Comparison of ENCODE assay signal across 1 cellular context in the genomic region with DNA sequence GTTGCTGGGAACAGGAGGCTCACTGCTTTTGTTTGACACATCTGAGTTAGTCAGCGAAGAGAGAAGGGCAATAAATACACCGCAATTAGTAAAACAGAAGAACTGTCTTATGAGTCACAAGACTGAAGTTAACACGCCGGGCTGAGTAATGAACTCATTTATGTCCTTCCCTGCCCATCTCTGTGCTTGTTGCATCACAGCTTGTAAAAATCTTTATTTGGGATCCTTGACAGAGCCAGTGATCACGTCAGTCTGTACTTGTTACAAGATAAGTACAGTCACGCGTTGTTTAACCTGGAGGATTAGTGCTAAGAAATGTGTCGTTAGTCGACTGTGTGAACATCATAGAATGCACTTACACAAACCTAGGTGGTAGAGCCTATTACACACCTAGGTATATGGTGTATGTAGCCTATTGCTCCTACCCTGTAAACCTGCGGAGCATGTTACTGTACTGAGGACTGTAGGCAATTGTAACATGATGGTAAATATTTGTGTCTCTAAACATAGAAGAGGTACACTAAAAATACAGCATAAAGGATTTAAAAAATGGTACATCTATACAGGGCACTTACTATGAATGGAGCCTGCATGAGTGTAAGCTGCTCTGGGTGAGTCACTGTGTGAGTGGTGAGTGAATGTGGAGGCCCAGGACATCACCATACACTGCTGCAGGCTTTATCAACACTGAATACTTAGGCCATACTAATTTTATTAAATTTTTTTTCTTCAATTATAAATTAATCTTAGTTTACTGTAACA.
TF ChIP-seq lines count a peak whose summit lies in the region.

No MANE protein-coding gene starts in this region.

TF ChIP-seq in HEK293, 187 proteins besides CTCF, POLR2A, EP300 and RAD21 (continued from another document and continues in another):
- TF ChIP-seq, protein P1, sequence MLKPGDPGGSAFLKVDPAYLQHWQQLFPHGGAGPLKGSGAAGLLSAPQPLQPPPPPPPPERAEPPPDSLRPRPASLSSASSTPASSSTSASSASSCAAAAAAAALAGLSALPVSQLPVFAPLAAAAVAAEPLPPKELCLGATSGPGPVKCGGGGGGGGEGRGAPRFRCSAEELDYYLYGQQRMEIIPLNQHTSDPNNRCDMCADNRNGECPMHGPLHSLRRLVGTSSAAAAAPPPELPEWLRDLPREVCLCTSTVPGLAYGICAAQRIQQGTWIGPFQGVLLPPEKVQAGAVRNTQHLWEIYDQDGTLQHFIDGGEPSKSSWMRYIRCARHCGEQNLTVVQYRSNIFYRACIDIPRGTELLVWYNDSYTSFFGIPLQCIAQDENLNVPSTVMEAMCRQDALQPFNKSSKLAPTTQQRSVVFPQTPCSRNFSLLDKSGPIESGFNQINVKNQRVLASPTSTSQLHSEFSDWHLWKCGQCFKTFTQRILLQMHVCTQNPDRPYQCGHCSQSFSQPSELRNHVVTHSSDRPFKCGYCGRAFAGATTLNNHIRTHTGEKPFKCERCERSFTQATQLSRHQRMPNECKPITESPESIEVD (tag by site-specific recombination; IDR thresholded peaks at IDR 0.05): peak; percentile 95
- TF ChIP-seq ZNF423 (tag by site-specific recombination; IDR thresholded peaks at IDR 0.05) (no peak), ZNF530 (tag by site-specific recombination; IDR thresholded peaks at IDR 0.05; ENCODE audit: low read depth) (no peak), ZBTB8A (tag by site-specific recombination; IDR thresholded peaks at IDR 0.05) (0 out of 2 replicates have a peak, but pooled peaks have one; percentile 17), SCRT1 (tag by site-specific recombination; IDR thresholded peaks at IDR 0.05; ENCODE audit: borderline replicate concordance) (peak; percentile 92), ZNF555 (tag by site-specific recombination; conservative IDR thresholded peaks at IDR 0.05) (no peak), ZNF114 (tag by site-specific recombination; IDR thresholded peaks at IDR 0.05) (no peak), YY1 (tag by site-specific recombination; IDR thresholded peaks at IDR 0.05) (no peak), ZNF610 (tag by site-specific recombination; IDR thresholded peaks at IDR 0.05; ENCODE audit: borderline replicate concordance) (no peak), ZNF776 (tag by site-specific recombination; IDR thresholded peaks at IDR 0.05; ENCODE audit: borderline replicate concordance) (no peak), EGR2 (tag by site-specific recombination; IDR thresholded peaks at IDR 0.05; ENCODE audit: low read depth) (no peak), ZBTB1 (tag by site-specific recombination; IDR thresholded peaks at IDR 0.05) (peak; percentile 88), ZNF426 (tag by site-specific recombination; IDR thresholded peaks at IDR 0.05) (no peak), ZNF621 (tag by site-specific recombination; IDR thresholded peaks at IDR 0.05) (no peak), ZNF10 (tag by site-specific recombination; IDR thresholded peaks at IDR 0.05) (peak; percentile 55), ZNF37A (tag by site-specific recombination; IDR thresholded peaks at IDR 0.05) (no peak), ZNF629 (tag by site-specific recombination; IDR thresholded peaks at IDR 0.05) (peak; percentile 100), ZNF585B (tag by site-specific recombination; IDR thresholded peaks at IDR 0.05) (no peak), ZNF677 (tag by site-specific recombination; IDR thresholded peaks at IDR 0.05) (no peak), YY2 (tag by site-specific recombination; IDR thresholded peaks at IDR 0.05) (no peak), KLF7 (tag by site-specific recombination; IDR thresholded peaks at IDR 0.05; ENCODE audit: borderline replicate concordance) (no peak), ZFP41 (tag by site-specific recombination; IDR thresholded peaks at IDR 0.05; ENCODE audit: borderline replicate concordance) (no peak), ZNF146 (tag by site-specific recombination; IDR thresholded peaks at IDR 0.05) (peak; percentile 57; the same call in 1 of the 2 replicates), ZNF214 (tag by site-specific recombination; IDR thresholded peaks at IDR 0.05; ENCODE audit: borderline replicate concordance) (no peak), RBAK (tag by site-specific recombination; IDR thresholded peaks at IDR 0.05) (no peak), ZNF202 (tag by site-specific recombination; IDR thresholded peaks at IDR 0.05; ENCODE audit: borderline replicate concordance) (no peak), ZNF133 (tag by site-specific recombination; IDR thresholded peaks at IDR 0.05) (no peak), ZXDB (tag by site-specific recombination; IDR thresholded peaks at IDR 0.05) (0 out of 2 replicates have a peak, but pooled peaks have one; percentile 81), ZNF391 (tag by site-specific recombination; IDR thresholded peaks at IDR 0.05; ENCODE audit: borderline replicate concordance, low read depth) (peak; percentile 98), ZNF324 (tag by site-specific recombination; IDR thresholded peaks at IDR 0.05) (peak; percentile 99), KLF8 (tag by site-specific recombination; IDR thresholded peaks at IDR 0.05) (peak; percentile 97), GFI1B (tag by site-specific recombination; IDR thresholded peaks at IDR 0.05) (peak; percentile 77; the same call in 1 of the 2 replicates), ZNF701 (tag by site-specific recombination; IDR thresholded peaks at IDR 0.05) (no peak), MZF1 (tag by site-specific recombination; IDR thresholded peaks at IDR 0.05; ENCODE audit: borderline replicate concordance) (0 out of 2 replicates have a peak, but pooled peaks have one; percentile 42), ZNF837 (tag by site-specific recombination; IDR thresholded peaks at IDR 0.05) (no peak), ZNF561 (tag by site-specific recombination; IDR thresholded peaks at IDR 0.05; ENCODE audit: borderline replicate concordance) (peak; percentile 45; the same call in 1 of the 2 replicates)
- TF ChIP-seq, protein P2, sequence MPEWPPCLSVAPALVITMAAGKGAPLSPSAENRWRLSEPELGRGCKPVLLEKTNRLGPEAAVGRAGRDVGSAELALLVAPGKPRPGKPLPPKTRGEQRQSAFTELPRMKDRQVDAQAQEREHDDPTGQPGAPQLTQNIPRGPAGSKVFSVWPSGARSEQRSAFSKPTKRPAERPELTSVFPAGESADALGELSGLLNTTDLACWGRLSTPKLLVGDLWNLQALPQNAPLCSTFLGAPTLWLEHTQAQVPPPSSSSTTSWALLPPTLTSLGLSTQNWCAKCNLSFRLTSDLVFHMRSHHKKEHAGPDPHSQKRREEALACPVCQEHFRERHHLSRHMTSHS (tag by site-specific recombination; IDR thresholded peaks at IDR 0.05): peak; percentile 79; the same call in 1 of the 2 replicates
- TF ChIP-seq, protein P3, sequence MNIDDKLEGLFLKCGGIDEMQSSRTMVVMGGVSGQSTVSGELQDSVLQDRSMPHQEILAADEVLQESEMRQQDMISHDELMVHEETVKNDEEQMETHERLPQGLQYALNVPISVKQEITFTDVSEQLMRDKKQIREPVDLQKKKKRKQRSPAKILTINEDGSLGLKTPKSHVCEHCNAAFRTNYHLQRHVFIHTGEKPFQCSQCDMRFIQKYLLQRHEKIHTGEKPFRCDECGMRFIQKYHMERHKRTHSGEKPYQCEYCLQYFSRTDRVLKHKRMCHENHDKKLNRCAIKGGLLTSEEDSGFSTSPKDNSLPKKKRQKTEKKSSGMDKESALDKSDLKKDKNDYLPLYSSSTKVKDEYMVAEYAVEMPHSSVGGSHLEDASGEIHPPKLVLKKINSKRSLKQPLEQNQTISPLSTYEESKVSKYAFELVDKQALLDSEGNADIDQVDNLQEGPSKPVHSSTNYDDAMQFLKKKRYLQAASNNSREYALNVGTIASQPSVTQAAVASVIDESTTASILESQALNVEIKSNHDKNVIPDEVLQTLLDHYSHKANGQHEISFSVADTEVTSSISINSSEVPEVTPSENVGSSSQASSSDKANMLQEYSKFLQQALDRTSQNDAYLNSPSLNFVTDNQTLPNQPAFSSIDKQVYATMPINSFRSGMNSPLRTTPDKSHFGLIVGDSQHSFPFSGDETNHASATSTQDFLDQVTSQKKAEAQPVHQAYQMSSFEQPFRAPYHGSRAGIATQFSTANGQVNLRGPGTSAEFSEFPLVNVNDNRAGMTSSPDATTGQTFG (tag by site-specific recombination; IDR thresholded peaks at IDR 0.05; ENCODE audit: borderline replicate concordance): no peak
- TF ChIP-seq, protein P4, sequence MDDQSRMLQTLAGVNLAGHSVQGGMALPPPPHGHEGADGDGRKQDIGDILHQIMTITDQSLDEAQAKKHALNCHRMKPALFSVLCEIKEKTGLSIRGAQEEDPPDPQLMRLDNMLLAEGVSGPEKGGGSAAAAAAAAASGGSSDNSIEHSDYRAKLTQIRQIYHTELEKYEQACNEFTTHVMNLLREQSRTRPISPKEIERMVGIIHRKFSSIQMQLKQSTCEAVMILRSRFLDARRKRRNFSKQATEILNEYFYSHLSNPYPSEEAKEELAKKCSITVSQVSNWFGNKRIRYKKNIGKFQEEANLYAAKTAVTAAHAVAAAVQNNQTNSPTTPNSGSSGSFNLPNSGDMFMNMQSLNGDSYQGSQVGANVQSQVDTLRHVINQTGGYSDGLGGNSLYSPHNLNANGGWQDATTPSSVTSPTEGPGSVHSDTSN (CRISPR knock-in tag; IDR thresholded peaks at IDR 0.05): no peak
- TF ChIP-seq, protein P5, sequence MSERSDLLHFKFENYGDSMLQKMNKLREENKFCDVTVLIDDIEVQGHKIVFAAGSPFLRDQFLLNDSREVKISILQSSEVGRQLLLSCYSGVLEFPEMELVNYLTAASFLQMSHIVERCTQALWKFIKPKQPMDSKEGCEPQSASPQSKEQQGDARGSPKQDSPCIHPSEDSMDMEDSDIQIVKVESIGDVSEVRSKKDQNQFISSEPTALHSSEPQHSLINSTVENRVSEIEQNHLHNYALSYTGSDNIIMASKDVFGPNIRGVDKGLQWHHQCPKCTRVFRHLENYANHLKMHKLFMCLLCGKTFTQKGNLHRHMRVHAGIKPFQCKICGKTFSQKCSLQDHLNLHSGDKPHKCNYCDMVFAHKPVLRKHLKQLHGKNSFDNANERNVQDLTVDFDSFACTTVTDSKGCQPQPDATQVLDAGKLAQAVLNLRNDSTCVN (tag by site-specific recombination; optimal IDR thresholded peaks at IDR 0.05): no peak
- TF ChIP-seq, protein P6, sequence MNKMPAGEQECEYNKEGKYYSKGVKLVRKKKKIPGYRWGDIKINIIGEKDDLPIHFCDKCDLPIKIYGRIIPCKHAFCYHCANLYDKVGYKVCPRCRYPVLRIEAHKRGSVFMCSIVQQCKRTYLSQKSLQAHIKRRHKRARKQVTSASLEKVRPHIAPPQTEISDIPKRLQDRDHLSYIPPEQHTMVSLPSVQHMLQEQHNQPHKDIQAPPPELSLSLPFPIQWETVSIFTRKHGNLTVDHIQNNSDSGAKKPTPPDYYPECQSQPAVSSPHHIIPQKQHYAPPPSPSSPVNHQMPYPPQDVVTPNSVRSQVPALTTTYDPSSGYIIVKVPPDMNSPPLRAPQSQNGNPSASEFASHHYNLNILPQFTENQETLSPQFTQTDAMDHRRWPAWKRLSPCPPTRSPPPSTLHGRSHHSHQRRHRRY (tag by site-specific recombination; IDR thresholded peaks at IDR 0.05): no peak
- TF ChIP-seq, protein P7, sequence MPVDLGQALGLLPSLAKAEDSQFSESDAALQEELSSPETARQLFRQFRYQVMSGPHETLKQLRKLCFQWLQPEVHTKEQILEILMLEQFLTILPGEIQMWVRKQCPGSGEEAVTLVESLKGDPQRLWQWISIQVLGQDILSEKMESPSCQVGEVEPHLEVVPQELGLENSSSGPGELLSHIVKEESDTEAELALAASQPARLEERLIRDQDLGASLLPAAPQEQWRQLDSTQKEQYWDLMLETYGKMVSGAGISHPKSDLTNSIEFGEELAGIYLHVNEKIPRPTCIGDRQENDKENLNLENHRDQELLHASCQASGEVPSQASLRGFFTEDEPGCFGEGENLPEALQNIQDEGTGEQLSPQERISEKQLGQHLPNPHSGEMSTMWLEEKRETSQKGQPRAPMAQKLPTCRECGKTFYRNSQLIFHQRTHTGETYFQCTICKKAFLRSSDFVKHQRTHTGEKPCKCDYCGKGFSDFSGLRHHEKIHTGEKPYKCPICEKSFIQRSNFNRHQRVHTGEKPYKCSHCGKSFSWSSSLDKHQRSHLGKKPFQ (tag by site-specific recombination; IDR thresholded peaks at IDR 0.05): peak; percentile 55; the same call in 1 of the 2 replicates
- TF ChIP-seq, protein P8, sequence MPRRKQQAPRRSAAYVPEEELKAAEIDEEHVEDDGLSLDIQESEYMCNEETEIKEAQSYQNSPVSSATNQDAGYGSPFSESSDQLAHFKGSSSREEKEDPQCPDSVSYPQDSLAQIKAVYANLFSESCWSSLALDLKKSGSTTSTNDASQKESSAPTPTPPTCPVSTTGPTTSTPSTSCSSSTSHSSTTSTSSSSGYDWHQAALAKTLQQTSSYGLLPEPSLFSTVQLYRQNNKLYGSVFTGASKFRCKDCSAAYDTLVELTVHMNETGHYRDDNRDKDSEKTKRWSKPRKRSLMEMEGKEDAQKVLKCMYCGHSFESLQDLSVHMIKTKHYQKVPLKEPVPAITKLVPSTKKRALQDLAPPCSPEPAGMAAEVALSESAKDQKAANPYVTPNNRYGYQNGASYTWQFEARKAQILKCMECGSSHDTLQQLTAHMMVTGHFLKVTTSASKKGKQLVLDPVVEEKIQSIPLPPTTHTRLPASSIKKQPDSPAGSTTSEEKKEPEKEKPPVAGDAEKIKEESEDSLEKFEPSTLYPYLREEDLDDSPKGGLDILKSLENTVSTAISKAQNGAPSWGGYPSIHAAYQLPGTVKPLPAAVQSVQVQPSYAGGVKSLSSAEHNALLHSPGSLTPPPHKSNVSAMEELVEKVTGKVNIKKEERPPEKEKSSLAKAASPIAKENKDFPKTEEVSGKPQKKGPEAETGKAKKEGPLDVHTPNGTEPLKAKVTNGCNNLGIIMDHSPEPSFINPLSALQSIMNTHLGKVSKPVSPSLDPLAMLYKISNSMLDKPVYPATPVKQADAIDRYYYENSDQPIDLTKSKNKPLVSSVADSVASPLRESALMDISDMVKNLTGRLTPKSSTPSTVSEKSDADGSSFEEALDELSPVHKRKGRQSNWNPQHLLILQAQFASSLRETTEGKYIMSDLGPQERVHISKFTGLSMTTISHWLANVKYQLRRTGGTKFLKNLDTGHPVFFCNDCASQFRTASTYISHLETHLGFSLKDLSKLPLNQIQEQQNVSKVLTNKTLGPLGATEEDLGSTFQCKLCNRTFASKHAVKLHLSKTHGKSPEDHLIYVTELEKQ (tag by site-specific recombination; IDR thresholded peaks at IDR 0.05; ENCODE audit: borderline replicate concordance): peak; percentile 99
- TF ChIP-seq, protein P9, sequence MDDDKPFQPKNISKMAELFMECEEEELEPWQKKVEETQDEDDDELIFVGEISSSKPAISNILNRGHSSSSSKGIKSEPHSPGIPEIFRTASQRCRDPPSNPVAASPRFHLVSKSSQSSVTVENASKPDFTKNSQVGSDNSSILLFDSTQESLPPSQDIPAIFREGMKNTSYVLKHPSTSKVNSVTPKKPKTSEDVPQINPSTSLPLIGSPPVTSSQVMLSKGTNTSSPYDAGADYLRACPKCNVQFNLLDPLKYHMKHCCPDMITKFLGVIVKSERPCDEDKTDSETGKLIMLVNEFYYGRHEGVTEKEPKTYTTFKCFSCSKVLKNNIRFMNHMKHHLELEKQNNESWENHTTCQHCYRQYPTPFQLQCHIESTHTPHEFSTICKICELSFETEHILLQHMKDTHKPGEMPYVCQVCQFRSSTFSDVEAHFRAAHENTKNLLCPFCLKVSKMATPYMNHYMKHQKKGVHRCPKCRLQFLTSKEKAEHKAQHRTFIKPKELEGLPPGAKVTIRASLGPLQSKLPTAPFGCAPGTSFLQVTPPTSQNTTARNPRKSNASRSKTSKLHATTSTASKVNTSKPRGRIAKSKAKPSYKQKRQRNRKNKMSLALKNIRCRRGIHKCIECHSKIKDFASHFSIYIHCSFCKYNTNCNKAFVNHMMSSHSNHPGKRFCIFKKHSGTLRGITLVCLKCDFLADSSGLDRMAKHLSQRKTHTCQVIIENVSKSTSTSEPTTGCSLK (tag by site-specific recombination; IDR thresholded peaks at IDR 0.05): no peak
